In the genomic region with DNA sequence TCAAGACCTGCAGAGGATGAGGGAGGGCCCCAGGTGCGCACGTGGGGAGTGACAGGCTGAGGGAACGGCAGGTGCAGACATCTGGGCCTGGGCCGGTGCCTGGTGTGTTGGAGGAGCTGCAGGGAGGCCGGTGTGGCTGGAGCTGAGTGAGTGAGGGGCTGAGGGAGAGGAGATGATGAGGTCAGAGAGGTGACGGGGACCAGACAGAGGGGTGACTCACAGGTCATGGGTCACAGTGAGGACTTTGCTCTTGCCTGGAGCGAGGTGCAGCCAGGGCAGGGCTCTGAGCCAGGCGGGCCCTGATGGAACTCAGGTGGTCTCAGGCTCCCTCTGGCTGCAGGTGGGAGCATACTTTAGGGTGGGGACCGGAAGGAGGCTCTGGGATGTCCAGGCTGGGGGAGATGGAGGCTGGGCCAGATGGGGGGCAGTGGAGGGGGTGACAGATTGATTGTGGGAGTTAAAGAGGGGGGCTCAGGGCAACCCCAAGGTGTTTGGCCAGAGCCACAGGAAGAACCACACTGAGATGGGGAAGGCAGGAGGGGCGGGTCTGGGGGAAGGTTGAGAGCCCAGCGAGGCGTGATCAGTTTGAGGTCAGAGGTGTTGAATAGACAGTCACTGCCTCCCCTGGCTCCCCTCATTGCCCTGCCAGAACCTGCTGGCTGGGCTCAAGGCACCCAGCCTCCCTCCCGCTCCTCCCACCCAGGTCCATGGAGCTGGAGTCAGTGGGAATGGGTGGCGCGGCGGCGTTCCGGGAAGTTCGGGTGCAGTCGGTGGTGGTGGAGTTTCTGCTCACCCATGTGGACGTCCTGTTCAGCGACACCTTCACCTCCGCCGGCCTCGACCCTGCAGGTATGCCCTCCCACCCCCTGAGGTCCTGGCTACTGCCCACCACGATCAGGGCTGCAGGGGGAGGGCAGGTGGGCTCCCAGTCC, we compare ENCODE assay signal across 16 cellular contexts. TPM values are rescaled to one million over a fixed set of nuclear protein-coding genes. Genes with fewer than 3 reads are reported as not detected.
DNase-seq lines count a peak whose midpoint lies in the region; FAIRE-seq and TF ChIP-seq lines count a peak whose summit lies in the region.
"Had no signal": no experiment of that assay in that cellular context is flagged by ENCODE, and none has a peak within 500 bp of the region (broad histone marks: within the 10 kb centered on the region; RNA-seq: fewer than 3 reads in every experiment).

No MANE protein-coding gene starts in this region.

- H3K27me3 ChIP-seq in hepatocyte (no peaks in the 10 kb centered on the region), PC-9 (ENCODE audit: insufficient read depth, low read depth) (peaks cover 12% of the 10 kb centered on the region)
- H3K27me3 ChIP-seq: breast epithelium, stomach had no signal

- no peaks in the 10 kb centered on the region for H4K20me1 ChIP-seq in hepatocyte (ENCODE audit: insufficient read depth, poor library complexity, severe bottlenecking)
- H4K20me1 ChIP-seq in PC-9 (ENCODE audit: insufficient read depth): no peaks in the 10 kb centered on the region

- H3K4me1 ChIP-seq in ES-I3 (ENCODE audit: insufficient read depth, low read length): 0 out of 2 replicates have a peak, but pooled peaks cover 12% of the 10 kb centered on the region
- no peaks in the 10 kb centered on the region for H3K4me1 ChIP-seq in hepatocyte (ENCODE audit: insufficient read depth)
- H3K4me1 ChIP-seq in kidney (ENCODE audit: control insufficient read depth in 1 of 2, insufficient read depth in 1 of 2, low read depth in 1 of 2, low read length in 2 of 2): no peaks in the 10 kb centered on the region
- H3K4me1 ChIP-seq in PC-9 (replicated peaks; ENCODE audit: insufficient read depth): no peaks in the 10 kb centered on the region
- H3K4me1 ChIP-seq: breast epithelium, stomach had no signal

- H3K79me2 ChIP-seq in hepatocyte (no peaks in the 10 kb centered on the region), PC-9 (ENCODE audit: low read depth) (no peaks in the 10 kb centered on the region)

- TF ChIP-seq CTCF in hepatocyte (IDR thresholded peaks at IDR 0.05; ENCODE audit: poor library complexity) (no peak), kidney (IDR thresholded peaks at IDR 0.05; ENCODE audit: borderline replicate concordance, extremely low read depth, insufficient read depth) (no peak), PC-9 (conservative IDR thresholded peaks at IDR 0.05) (no peak)

- POLR2A ChIA-PET in PC-9 (lab: Charles Lee; ENCODE audit: unreplicated experiment): interaction anchor here (0.7 kb wide), 1 partner anchor 148 kb away, joined by 10 read pairs; no protein-coding TSS in a partner anchor

- DNase-seq in hepatocyte (ENCODE audit: low spot score): no peak
- DNase-seq in kidney: no peak
- DNase-seq in PC-9: no peak
- DNase-seq: activated naive CD4-positive, alpha-beta T cell; effector CD8-positive, alpha-beta T cell; foreskin melanocyte; Karpas-422; naive thymus-derived CD4-positive, alpha-beta T cell; NCI-H187 treated with DMSO at 0.1 percent for 48 hours; NCI-H748 treated with DMSO at 0.1 percent for 48 hours; right cardiac atrium; stomach; T1000 had no signal

- H3K4me2 ChIP-seq in hepatocyte (peak overlapping the region; percentile 29), PC-9 (no peak overlapping the region)

- no peaks in the 10 kb centered on the region for H3K36me3 ChIP-seq in ES-I3 (ENCODE audit: insufficient read depth, low read length)
- no peaks in the 10 kb centered on the region for H3K36me3 ChIP-seq in hepatocyte (replicated peaks; ENCODE audit: insufficient read depth, low read depth)
- no peaks in the 10 kb centered on the region for H3K36me3 ChIP-seq in kidney (ENCODE audit: control insufficient read depth in 1 of 2, insufficient read depth in 2 of 2, low read length in 2 of 2)
- H3K36me3 ChIP-seq in PC-9 (ENCODE audit: low read depth): no peaks in the 10 kb centered on the region
- H3K36me3 ChIP-seq: breast epithelium had no signal

- no peak overlapping the region for H3K27ac ChIP-seq in hepatocyte
- H3K27ac ChIP-seq in kidney (ENCODE audit: low read depth in 2 of 2, low read length in 2 of 2): no peak overlapping the region
- no peak overlapping the region for H3K27ac ChIP-seq in PC-9
- H3K27ac ChIP-seq: breast epithelium, stomach had no signal

- H3K9ac ChIP-seq in ES-I3 (ENCODE audit: low read depth, low read length) (peak overlapping the region; percentile 66; the same call in 1 of the 2 replicates), kidney (ENCODE audit: low read length in 2 of 2) (no peak overlapping the region)

- intact Hi-C loops in kidney (cut with DNase I): no loop called here
- intact Hi-C loops in PC-9 (cut with micrococcal nuclease; ENCODE audit: unreplicated experiment): no loop called here

- no TSS peak for BruUV-seq in PC-9 (replicated peaks; lab: Mats Ljungman, UMichigan)

- 67% methylated on average over 15 of the region's 26 CpGs for WGBS in hepatocyte (ENCODE audit: low lambda C conversion rate, missing lambda C conversion rate)

- no peak for FAIRE-seq in kidney (lab: Jason Lieb, UNC)

- no peak overlapping the region for H3K4me3 ChIP-seq in hepatocyte
- no peak overlapping the region for H3K4me3 ChIP-seq in kidney (ENCODE audit: low read length in 2 of 2)
- H3K4me3 ChIP-seq in PC-9: no peak overlapping the region
- H3K4me3 ChIP-seq: breast epithelium, stomach had no signal

- 0 out of 2 replicates have a peak, but pooled peaks cover 4% of the 10 kb centered on the region for H3F3A ChIP-seq in PC-9 (ENCODE audit: insufficient read depth, low read depth)

- CTCF ChIA-PET in PC-9 (lab: Charles Lee): interaction anchor here (0.6 kb wide), 2 partner anchors 33 to 102 kb away, joined by 5 to 7 read pairs; no protein-coding TSS in a partner anchor

- H2AFZ ChIP-seq in hepatocyte (no peak overlapping the region), PC-9 (no peak overlapping the region)

- H3K9me2 ChIP-seq in hepatocyte (replicated peaks; ENCODE audit: insufficient read depth) (no peaks in the 10 kb centered on the region), PC-9 (ENCODE audit: insufficient read depth) (no peaks in the 10 kb centered on the region)

- H3K9me3 ChIP-seq in ES-I3 (ENCODE audit: control insufficient read depth, insufficient read depth, low read length) (no peaks in the 10 kb centered on the region), hepatocyte (ENCODE audit: low read depth) (no peaks in the 10 kb centered on the region), kidney (ENCODE audit: control insufficient read depth in 1 of 2, low read length in 2 of 2) (no peaks in the 10 kb centered on the region), PC-9 (ENCODE audit: insufficient read depth, low read depth) (no peaks in the 10 kb centered on the region)
- H3K9me3 ChIP-seq: breast epithelium, stomach had no signal

RNA-seq across cellular contexts. Expression of a gene that starts 8.4 kb away (rescaled TPM):
- total RNA-seq in hepatocyte (0.84 and 6.7 TPM in 2 replicates), kidney (18.5 TPM), PC-9 (2021) (17.4 and 21.3 TPM in 2 replicates)
- polyA plus RNA-seq in hepatocyte (7.9 and 11.4 TPM in 2 replicates), kidney (ENCODE audit: insufficient read depth, low read depth, low replicate concordance) (5.6 TPM)

RNA-seq across cellular contexts. Expression of a gene that starts 25.8 kb away (rescaled TPM):
- total RNA-seq in hepatocyte: 3.7 and 12.2 TPM in 2 replicates
- 26.5 and 30.7 TPM in 2 replicates for polyA plus RNA-seq in hepatocyte
- 34.9 TPM for total RNA-seq in kidney
- 2.8 TPM for polyA plus RNA-seq in kidney (ENCODE audit: insufficient read depth, low read depth, low replicate concordance)
- total RNA-seq in PC-9 (2021): 38.0 and 52.2 TPM in 2 replicates

RNA-seq across cellular contexts. Expression of a gene that starts 26.9 kb away (rescaled TPM):
- total RNA-seq in hepatocyte (7.1 and 14.2 TPM in 2 replicates), kidney (64.3 TPM), PC-9 (2021) (2.5 and 2.7 TPM in 2 replicates)
- polyA plus RNA-seq in hepatocyte (235 and 240 TPM in 2 replicates), kidney (ENCODE audit: insufficient read depth, low read depth, low replicate concordance) (53.1 TPM)
- polyA plus RNA-seq: naive thymus-derived CD4-positive, alpha-beta T cell had no signal

RNA-seq across cellular contexts. Expression of a gene that starts 28.9 kb away (rescaled TPM):
- total RNA-seq in hepatocyte (5.1 and 6.8 TPM in 2 replicates), kidney (9.0 TPM), PC-9 (2021) (not detected in 2 replicates)
- polyA plus RNA-seq in hepatocyte (7.1 and 13.9 TPM in 2 replicates), kidney (ENCODE audit: insufficient read depth, low read depth, low replicate concordance) (409 TPM)
- total RNA-seq: breast epithelium; naive thymus-derived CD4-positive, alpha-beta T cell; right cardiac atrium; Right ventricle myocardium inferior; stomach had no signal
- polyA plus RNA-seq: naive thymus-derived CD4-positive, alpha-beta T cell; right cardiac atrium had no signal

RNA-seq across cellular contexts. Expression of a gene that starts 35.4 kb away (rescaled TPM):
- total RNA-seq in hepatocyte: 7.9 and 12.0 TPM in 2 replicates
- 13.6 and 17.6 TPM in 2 replicates for polyA plus RNA-seq in hepatocyte
- 11.2 TPM for total RNA-seq in kidney
- 11.4 TPM for polyA plus RNA-seq in kidney (ENCODE audit: insufficient read depth, low read depth, low replicate concordance)
- total RNA-seq in PC-9 (2021): 9.4 and 17.0 TPM in 2 replicates
